In the genomic region with DNA sequence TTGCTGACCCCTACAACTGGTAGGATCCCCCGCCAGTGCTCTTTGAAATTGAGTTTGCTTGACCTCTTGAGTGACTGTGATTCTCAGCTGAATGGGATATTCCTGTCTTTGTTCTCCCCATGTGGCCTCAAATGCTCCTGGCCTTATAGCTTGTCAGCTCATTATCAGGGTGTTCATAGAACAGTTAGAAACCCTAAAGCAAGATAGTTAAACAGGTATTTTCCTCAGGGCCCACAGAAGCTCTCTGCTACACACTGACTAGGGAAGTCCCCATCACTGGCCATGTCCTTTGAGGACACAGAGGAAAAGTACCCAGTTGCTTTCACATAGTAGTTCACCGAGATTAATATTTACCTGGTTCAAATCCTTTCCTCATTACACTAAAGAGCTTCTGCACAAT, we compare ENCODE assay signal across 1 cellular context.
A peak's percentile ranks its signal among the peaks of the same experiment; 100 is the strongest.
TF ChIP-seq lines count a peak whose summit lies in the region.

No MANE protein-coding gene starts in this region.

TF ChIP-seq in GM12878, 131 proteins besides CTCF, POLR2A, EP300 and RAD21 (continued from another document):
- TF ChIP-seq, protein P1, sequence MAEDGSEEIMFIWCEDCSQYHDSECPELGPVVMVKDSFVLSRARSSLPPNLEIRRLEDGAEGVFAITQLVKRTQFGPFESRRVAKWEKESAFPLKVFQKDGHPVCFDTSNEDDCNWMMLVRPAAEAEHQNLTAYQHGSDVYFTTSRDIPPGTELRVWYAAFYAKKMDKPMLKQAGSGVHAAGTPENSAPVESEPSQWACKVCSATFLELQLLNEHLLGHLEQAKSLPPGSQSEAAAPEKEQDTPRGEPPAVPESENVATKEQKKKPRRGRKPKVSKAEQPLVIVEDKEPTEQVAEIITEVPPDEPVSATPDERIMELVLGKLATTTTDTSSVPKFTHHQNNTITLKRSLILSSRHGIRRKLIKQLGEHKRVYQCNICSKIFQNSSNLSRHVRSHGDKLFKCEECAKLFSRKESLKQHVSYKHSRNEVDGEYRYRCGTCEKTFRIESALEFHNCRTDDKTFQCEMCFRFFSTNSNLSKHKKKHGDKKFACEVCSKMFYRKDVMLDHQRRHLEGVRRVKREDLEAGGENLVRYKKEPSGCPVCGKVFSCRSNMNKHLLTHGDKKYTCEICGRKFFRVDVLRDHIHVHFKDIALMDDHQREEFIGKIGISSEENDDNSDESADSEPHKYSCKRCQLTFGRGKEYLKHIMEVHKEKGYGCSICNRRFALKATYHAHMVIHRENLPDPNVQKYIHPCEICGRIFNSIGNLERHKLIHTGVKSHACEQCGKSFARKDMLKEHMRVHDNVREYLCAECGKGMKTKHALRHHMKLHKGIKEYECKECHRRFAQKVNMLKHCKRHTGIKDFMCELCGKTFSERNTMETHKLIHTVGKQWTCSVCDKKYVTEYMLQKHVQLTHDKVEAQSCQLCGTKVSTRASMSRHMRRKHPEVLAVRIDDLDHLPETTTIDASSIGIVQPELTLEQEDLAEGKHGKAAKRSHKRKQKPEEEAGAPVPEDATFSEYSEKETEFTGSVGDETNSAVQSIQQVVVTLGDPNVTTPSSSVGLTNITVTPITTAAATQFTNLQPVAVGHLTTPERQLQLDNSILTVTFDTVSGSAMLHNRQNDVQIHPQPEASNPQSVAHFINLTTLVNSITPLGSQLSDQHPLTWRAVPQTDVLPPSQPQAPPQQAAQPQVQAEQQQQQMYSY (CRISPR knock-in tag; IDR thresholded peaks at IDR 0.05), result no peak
- TF ChIP-seq BACH1 (IDR thresholded peaks at IDR 0.05; ENCODE audit: borderline replicate concordance) (no peak), STAT1 (conservative IDR thresholded peaks at IDR 0.05) (no peak), SMARCA5 (IDR thresholded peaks at IDR 0.05) (0 out of 2 replicates have a peak, but pooled peaks have one; percentile 18), IKZF2 (IDR thresholded peaks at IDR 0.05) (peak in 1 of 2 experiments; percentile 18; a peak in 1 of 4 replicates), ZSCAN29 (IDR thresholded peaks at IDR 0.05) (no peak), MTA2 (IDR thresholded peaks at IDR 0.05; ENCODE audit: low read depth) (peak; percentile 51; the same call in 1 of the 2 replicates)
- TF ChIP-seq, protein P2, sequence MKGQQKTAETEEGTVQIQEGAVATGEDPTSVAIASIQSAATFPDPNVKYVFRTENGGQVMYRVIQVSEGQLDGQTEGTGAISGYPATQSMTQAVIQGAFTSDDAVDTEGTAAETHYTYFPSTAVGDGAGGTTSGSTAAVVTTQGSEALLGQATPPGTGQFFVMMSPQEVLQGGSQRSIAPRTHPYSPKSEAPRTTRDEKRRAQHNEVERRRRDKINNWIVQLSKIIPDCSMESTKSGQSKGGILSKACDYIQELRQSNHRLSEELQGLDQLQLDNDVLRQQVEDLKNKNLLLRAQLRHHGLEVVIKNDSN (IDR thresholded peaks at IDR 0.05; ENCODE audit: borderline replicate concordance, extremely low read length, insufficient read depth, low read depth, low read length), result no peak
- TF ChIP-seq, protein P3, sequence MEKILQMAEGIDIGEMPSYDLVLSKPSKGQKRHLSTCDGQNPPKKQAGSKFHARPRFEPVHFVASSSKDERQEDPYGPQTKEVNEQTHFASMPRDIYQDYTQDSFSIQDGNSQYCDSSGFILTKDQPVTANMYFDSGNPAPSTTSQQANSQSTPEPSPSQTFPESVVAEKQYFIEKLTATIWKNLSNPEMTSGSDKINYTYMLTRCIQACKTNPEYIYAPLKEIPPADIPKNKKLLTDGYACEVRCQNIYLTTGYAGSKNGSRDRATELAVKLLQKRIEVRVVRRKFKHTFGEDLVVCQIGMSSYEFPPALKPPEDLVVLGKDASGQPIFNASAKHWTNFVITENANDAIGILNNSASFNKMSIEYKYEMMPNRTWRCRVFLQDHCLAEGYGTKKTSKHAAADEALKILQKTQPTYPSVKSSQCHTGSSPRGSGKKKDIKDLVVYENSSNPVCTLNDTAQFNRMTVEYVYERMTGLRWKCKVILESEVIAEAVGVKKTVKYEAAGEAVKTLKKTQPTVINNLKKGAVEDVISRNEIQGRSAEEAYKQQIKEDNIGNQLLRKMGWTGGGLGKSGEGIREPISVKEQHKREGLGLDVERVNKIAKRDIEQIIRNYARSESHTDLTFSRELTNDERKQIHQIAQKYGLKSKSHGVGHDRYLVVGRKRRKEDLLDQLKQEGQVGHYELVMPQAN (conservative IDR thresholded peaks at IDR 0.05), result no peak
- TF ChIP-seq, protein P4, sequence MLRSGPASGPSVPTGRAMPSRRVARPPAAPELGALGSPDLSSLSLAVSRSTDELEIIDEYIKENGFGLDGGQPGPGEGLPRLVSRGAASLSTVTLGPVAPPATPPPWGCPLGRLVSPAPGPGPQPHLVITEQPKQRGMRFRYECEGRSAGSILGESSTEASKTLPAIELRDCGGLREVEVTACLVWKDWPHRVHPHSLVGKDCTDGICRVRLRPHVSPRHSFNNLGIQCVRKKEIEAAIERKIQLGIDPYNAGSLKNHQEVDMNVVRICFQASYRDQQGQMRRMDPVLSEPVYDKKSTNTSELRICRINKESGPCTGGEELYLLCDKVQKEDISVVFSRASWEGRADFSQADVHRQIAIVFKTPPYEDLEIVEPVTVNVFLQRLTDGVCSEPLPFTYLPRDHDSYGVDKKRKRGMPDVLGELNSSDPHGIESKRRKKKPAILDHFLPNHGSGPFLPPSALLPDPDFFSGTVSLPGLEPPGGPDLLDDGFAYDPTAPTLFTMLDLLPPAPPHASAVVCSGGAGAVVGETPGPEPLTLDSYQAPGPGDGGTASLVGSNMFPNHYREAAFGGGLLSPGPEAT (IDR thresholded peaks at IDR 0.05; ENCODE audit: low read depth), result peak; percentile 58; the same call in 1 of the 2 replicates
